Comparison of ENCODE assay signal across 23 cellular contexts in the genomic region with DNA sequence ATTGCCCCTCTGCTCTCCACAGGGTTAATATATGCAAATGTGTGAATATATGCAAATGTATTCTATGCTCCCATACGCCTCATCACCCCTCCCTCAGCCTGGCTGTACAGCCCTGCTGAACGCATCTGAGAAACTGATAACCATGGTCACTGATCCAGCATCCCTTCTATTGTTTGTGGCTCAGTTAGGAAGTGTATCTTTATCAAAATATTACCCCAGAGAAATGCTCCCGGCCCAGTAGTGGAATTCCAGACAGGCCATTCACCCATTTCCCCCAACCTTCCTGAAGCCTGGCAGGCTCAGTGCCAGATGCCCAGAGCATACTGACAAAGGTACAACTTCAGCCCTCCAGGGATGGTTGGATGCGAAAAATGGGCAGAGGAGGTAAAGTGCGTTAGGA.
"Had no signal": no experiment of that assay in that cellular context is flagged by ENCODE, and none has a peak within 500 bp of the region (broad histone marks: within the 10 kb centered on the region; RNA-seq: fewer than 3 reads in every experiment).

No MANE protein-coding gene starts in this region.

- H3K4me1 Mint-ChIP-seq: activated B cell treated with CpG ODN at 0.5 μM for 24 hours had no signal

- H3K79me2 ChIP-seq: parathyroid adenoma had no signal

- H3K9me3 Mint-ChIP-seq: activated B cell treated with CpG ODN at 0.5 μM for 24 hours; activated CD8-positive, alpha-beta T cell treated with anti-CD3 and anti-CD28 coated beads for 36 hours; activated naive CD4-positive, alpha-beta T cell treated with anti-CD3 and anti-CD28 coated beads, Interleukin-2, amount 50 U/mL, for 72 hours; naive B cell; T-helper 2 cell treated with Interferon-gamma antibody and Interleukin-4, amounts not matched to agents 5 μg/mL and 100 μg/mL, for 36 hours had no signal

- H3K27ac Mint-ChIP-seq: activated B cell treated with CpG ODN at 0.5 μM for 24 hours; activated CD8-positive, alpha-beta T cell treated with anti-CD3 and anti-CD28 coated beads for 36 hours; activated naive CD4-positive, alpha-beta T cell treated with anti-CD3 and anti-CD28 coated beads, Interleukin-2, amount 50 U/mL, for 72 hours; naive B cell; T-helper 2 cell treated with Interferon-gamma antibody and Interleukin-4, amounts not matched to agents 5 μg/mL and 100 μg/mL, for 36 hours had no signal

- H3K36me3 ChIP-seq: suprapubic skin, upper lobe of right lung had no signal

- H3K27me3 Mint-ChIP-seq: activated CD8-positive, alpha-beta T cell treated with anti-CD3 and anti-CD28 coated beads for 36 hours had no signal

- H3K36me3 Mint-ChIP-seq: activated naive CD4-positive, alpha-beta T cell treated with anti-CD3 and anti-CD28 coated beads, Interleukin-2, amount 50 U/mL, for 72 hours; naive B cell had no signal

- H3K4me1 ChIP-seq: esophagus muscularis mucosa, foreskin keratinocyte, parathyroid adenoma, upper lobe of right lung had no signal

- DNase-seq: activated B cell treated with CpG ODN at 0.5 μM for 24 hours; activated CD4-positive, alpha-beta T cell treated with anti-CD3 and anti-CD28 coated beads, Interleukin-2, amount 50 U/mL, for 1 hour; activated CD8-positive, alpha-beta T cell treated with anti-CD3 and anti-CD28 coated beads for 36 hours; activated naive CD4-positive, alpha-beta T cell; activated T-cell treated with anti-CD3 and anti-CD28 coated beads, Interleukin-2, amount 50 U/mL, for 48 hours; cerebellar nuclear complex; foreskin keratinocyte; mammary epithelial cell; naive B cell; stimulated activated naive CD4-positive, alpha-beta T cell; T-helper 1 cell; tibial artery; upper lobe of right lung had no signal

- H3K27me3 ChIP-seq: cardiac muscle cell, esophagus muscularis mucosa, spleen, tibial artery, upper lobe of right lung had no signal

- H3K9ac ChIP-seq: parathyroid adenoma had no signal

- H3K4me3 Mint-ChIP-seq: activated B cell treated with CpG ODN at 0.5 μM for 24 hours; activated CD8-positive, alpha-beta T cell treated with anti-CD3 and anti-CD28 coated beads for 36 hours; naive B cell; T-helper 2 cell treated with Interferon-gamma antibody and Interleukin-4, amounts not matched to agents 5 μg/mL and 100 μg/mL, for 36 hours had no signal

- H3K9me3 ChIP-seq: esophagus muscularis mucosa, spleen, suprapubic skin, tibial artery, upper lobe of right lung had no signal

- H3K27ac ChIP-seq: cardiac muscle cell, coronary artery, esophagus muscularis mucosa, foreskin keratinocyte, parathyroid adenoma, spleen, suprapubic skin, tibial artery, upper lobe of right lung had no signal

- H2AFZ ChIP-seq: parathyroid adenoma had no signal

- H3K4me3 ChIP-seq: cardiac muscle cell, coronary artery, esophagus muscularis mucosa, spleen, suprapubic skin, tibial artery, upper lobe of right lung had no signal

- ATAC-seq: activated CD8-positive, alpha-beta T cell treated with anti-CD3 and anti-CD28 coated beads for 36 hours; activated naive CD4-positive, alpha-beta T cell treated with anti-CD3 and anti-CD28 coated beads, Interleukin-2, amount 50 U/mL, for 72 hours; foreskin keratinocyte; left ventricle myocardium superior; right cardiac atrium; upper lobe of right lung had no signal
